Comparison of ENCODE assay signal across 2 cellular contexts in the genomic region with DNA sequence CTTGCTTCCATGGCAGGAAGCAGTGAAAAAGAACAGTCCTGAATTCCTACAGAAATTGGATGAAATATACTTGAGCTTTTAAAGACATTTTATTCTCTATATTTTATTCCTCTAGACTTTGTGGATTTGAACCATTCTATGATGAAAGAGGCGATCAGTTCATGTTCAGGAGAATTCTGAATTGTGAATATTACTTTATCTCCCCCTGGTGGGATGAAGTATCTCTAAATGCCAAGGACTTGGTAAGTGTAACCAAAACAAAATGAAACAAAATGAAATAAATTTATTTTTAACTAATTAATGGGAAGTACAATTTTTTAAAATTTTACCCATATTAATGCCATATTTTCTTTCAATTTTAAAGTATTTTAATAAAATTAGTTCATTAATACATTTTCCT.
TF ChIP-seq lines count a peak whose summit lies in the region.

No MANE protein-coding gene starts in this region.

TF ChIP-seq in IMR-90, 13 proteins besides CTCF, POLR2A, EP300 and RAD21:
- peak; percentile 25; the same call in 1 of the 2 replicates for TF ChIP-seq SMC3 (IDR thresholded peaks at IDR 0.05; ENCODE audit: low read depth, low read length)
- TF ChIP-seq MXI1 (IDR thresholded peaks at IDR 0.05; ENCODE audit: borderline replicate concordance, low read depth, low read length): no peak
- no peak for TF ChIP-seq NFE2L2 (IDR thresholded peaks at IDR 0.05; ENCODE audit: low read depth, low read length)
TF ChIP-seq in IMR-90: peak in this region for 1.

TF ChIP-seq in GM12878, 131 proteins besides CTCF, POLR2A, EP300 and RAD21:
- no peak for TF ChIP-seq GATAD2B (conservative IDR thresholded peaks at IDR 0.05; ENCODE audit: low read depth)
- TF ChIP-seq, protein P1, sequence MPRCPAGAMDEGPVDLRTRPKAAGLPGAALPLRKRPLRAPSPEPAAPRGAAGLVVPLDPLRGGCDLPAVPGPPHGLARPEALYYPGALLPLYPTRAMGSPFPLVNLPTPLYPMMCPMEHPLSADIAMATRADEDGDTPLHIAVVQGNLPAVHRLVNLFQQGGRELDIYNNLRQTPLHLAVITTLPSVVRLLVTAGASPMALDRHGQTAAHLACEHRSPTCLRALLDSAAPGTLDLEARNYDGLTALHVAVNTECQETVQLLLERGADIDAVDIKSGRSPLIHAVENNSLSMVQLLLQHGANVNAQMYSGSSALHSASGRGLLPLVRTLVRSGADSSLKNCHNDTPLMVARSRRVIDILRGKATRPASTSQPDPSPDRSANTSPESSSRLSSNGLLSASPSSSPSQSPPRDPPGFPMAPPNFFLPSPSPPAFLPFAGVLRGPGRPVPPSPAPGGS (IDR thresholded peaks at IDR 0.05; ENCODE audit: borderline replicate concordance, insufficient read depth, low read depth, low read length, poor library complexity, severe bottlenecking): no peak
- no peak for TF ChIP-seq IRF4 (IDR thresholded peaks at IDR 0.05; ENCODE audit: low read depth, low read length)
- no peak for TF ChIP-seq SPI1 (IDR thresholded peaks at IDR 0.05; ENCODE audit: borderline replicate concordance, insufficient read depth, low read depth, low read length)
- TF ChIP-seq, protein P2, sequence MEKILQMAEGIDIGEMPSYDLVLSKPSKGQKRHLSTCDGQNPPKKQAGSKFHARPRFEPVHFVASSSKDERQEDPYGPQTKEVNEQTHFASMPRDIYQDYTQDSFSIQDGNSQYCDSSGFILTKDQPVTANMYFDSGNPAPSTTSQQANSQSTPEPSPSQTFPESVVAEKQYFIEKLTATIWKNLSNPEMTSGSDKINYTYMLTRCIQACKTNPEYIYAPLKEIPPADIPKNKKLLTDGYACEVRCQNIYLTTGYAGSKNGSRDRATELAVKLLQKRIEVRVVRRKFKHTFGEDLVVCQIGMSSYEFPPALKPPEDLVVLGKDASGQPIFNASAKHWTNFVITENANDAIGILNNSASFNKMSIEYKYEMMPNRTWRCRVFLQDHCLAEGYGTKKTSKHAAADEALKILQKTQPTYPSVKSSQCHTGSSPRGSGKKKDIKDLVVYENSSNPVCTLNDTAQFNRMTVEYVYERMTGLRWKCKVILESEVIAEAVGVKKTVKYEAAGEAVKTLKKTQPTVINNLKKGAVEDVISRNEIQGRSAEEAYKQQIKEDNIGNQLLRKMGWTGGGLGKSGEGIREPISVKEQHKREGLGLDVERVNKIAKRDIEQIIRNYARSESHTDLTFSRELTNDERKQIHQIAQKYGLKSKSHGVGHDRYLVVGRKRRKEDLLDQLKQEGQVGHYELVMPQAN (conservative IDR thresholded peaks at IDR 0.05): no peak
- TF ChIP-seq MYC (IDR thresholded peaks at IDR 0.05; ENCODE audit: insufficient read depth, insufficient read length, insufficient replicate concordance, low read length, severe bottlenecking): no peak
- no peak for TF ChIP-seq IKZF1 (conservative IDR thresholded peaks at IDR 0.05)
- no peak for TF ChIP-seq SMC3 (IDR thresholded peaks at IDR 0.05; ENCODE audit: borderline replicate concordance, low read length)
- TF ChIP-seq EGR1 (IDR thresholded peaks at IDR 0.05; ENCODE audit: borderline replicate concordance in 1 of 2, low read depth in 2 of 2, low read length in 2 of 2): no peak
- TF ChIP-seq SIX5 (IDR thresholded peaks at IDR 0.05; ENCODE audit: low read depth, low read length, severe bottlenecking): no peak
- TF ChIP-seq SMAD5 (IDR thresholded peaks at IDR 0.05; ENCODE audit: low read depth): no peak
- no peak for TF ChIP-seq POLR2AphosphoS2 (IDR thresholded peaks at IDR 0.05; ENCODE audit: low read depth, low read length)
- no peak for TF ChIP-seq KDM1A (IDR thresholded peaks at IDR 0.05; ENCODE audit: borderline replicate concordance)
- TF ChIP-seq MEF2B (IDR thresholded peaks at IDR 0.05; ENCODE audit: partially characterized antibody, poor library complexity, severe bottlenecking): no peak
- no peak for TF ChIP-seq RFX5 (IDR thresholded peaks at IDR 0.05; ENCODE audit: low read depth, low read length)
